ENCODE assay signal across 9 cellular contexts in genomic region chr6:56708810-56709597, GRCh38.
DNase-seq lines count a peak whose midpoint lies in the region; ATAC-seq and TF ChIP-seq lines count a peak whose summit lies in the region.
"Had no signal": no experiment of that assay in that cellular context is flagged by ENCODE, and none has a peak within 500 bp of the region (broad histone marks: within the 10 kb centered on the region; RNA-seq: fewer than 3 reads in every experiment).

No MANE protein-coding gene starts in this region.

- CTCF ChIA-PET in Calu3 (lab: Charles Lee), result interaction anchor here (0.6 to 1.6 kb wide), 10 partner anchors 10 to 143 kb away, joined by 3 to 15 read pairs (median 4); no protein-coding TSS in a partner anchor
- CTCF ChIA-PET in OCI-LY7 (lab: Charles Lee; ENCODE audit: unreplicated experiment), result interaction anchor here (1.3 kb wide), 1 partner anchor 144 kb away, joined by 3 read pairs; no protein-coding TSS in a partner anchor

- intact Hi-C loops in Calu3 (cut with micrococcal nuclease; ENCODE audit: unreplicated experiment) (loop anchor here (1.0 to 2.0 kb wide), 2 partner anchors 48 to 142 kb away; no protein-coding TSS in a partner anchor), OCI-LY7 (cut with micrococcal nuclease; ENCODE audit: unreplicated experiment) (loop anchor here (1.0 kb wide), 1 partner anchor 142 kb away; no protein-coding TSS in a partner anchor), dorsolateral prefrontal cortex (cut with DNase I) (loop anchor here (2.0 to 5.0 kb wide), 3 partner anchors 48 to 142 kb away; no protein-coding TSS in a partner anchor), mucosa of descending colon (cut with DNase I, micrococcal nuclease) (loop anchor here in 1 of 2 donors (2.0 kb wide), 1 partner anchor 48 kb away; no protein-coding TSS in a partner anchor), lower leg skin (cut with DNase I; ENCODE audit: low total_unique reads) (loop anchor here (10.0 kb wide), 1 partner anchor 344 kb away; no protein-coding TSS in a partner anchor)

- POLR2A ChIA-PET in OCI-LY7 (lab: Charles Lee), result interaction anchor here (0.6 to 1.6 kb wide), 2 partner anchors 16 to 136 kb away, joined by 3 to 11 read pairs; no protein-coding TSS in a partner anchor

- TF ChIP-seq CTCF in Calu3 (IDR thresholded peaks at IDR 0.05; ENCODE audit: unreplicated experiment) (peak; percentile 35), OCI-LY7 (conservative IDR thresholded peaks at IDR 0.05; ENCODE audit: low read length) (peak; percentile 86), dorsolateral prefrontal cortex (IDR thresholded peaks at IDR 0.05 in 54 of 56, conservative IDR thresholded peaks at IDR 0.05 in 2 of 56; ENCODE audit: low read depth in 1 of 56, partially characterized antibody in 56 of 56) (peak; percentile 46 to 88 (median 73)), mucosa of descending colon (IDR thresholded peaks at IDR 0.05) (peak; percentile 25), lower leg skin (IDR thresholded peaks at IDR 0.05) (peak in 1 of 3 donors; percentile 9)

- BruUV-seq in Calu3 (replicated peaks; lab: Mats Ljungman, UMichigan) (no TSS peak), OCI-LY7 (replicated peaks; lab: Mats Ljungman, UMichigan) (no TSS peak)

- no peak overlapping the region for H3K4me3 ChIP-seq in OCI-LY7 (ENCODE audit: low read depth, low read length, poor library complexity, severe bottlenecking)
- H3K4me3 ChIP-seq in dorsolateral prefrontal cortex, result peak overlapping the region in 8 of 59 donors; percentile 0 to 20 (median 11)
- no peak overlapping the region for H3K4me3 ChIP-seq in mucosa of descending colon
- H3K4me3 ChIP-seq in lower leg skin (ENCODE audit: low read depth, poor library complexity, severe bottlenecking), result no peak overlapping the region

- H3K27me3 Mint-ChIP-seq in Calu3 (ENCODE audit: unreplicated experiment), result no peaks in the 10 kb centered on the region

- H3K79me2 ChIP-seq in OCI-LY7 (ENCODE audit: insufficient read depth, low read depth, low read length), result no peaks in the 10 kb centered on the region

- H3K4me1 ChIP-seq in OCI-LY7 (ENCODE audit: insufficient read depth, low read length, poor library complexity, severe bottlenecking) (no peaks in the 10 kb centered on the region), mucosa of descending colon (ENCODE audit: low read depth) (no peaks in the 10 kb centered on the region)

- no peaks in the 10 kb centered on the region for H4K20me1 ChIP-seq in OCI-LY7 (ENCODE audit: insufficient read depth, low read length)

- H3K4me3 Mint-ChIP-seq in Calu3 (ENCODE audit: low read depth, unreplicated experiment), result peak overlapping the region; percentile 5

- no peak for DNase-seq in Calu3
- DNase-seq in OCI-LY7 (ENCODE audit: low spot score), result peak; percentile 54
- DNase-seq in dorsolateral prefrontal cortex, result no peak
- DNase-seq in mucosa of descending colon, result no peak
- DNase-seq in lower leg skin (ENCODE audit: low spot score in 2 of 2), result no peak
- DNase-seq in mesenteric fat pad (ENCODE audit: low spot score), result no peak
- DNase-seq: naive B cell had no signal

- no peak overlapping the region for H3K4me2 ChIP-seq in OCI-LY7 (ENCODE audit: low read length)

- TF ChIP-seq POLR2A in lower leg skin (IDR thresholded peaks at IDR 0.05), result no peak

- peak overlapping the region; percentile 52 for H3K27ac Mint-ChIP-seq in Calu3 (ENCODE audit: unreplicated experiment)

- WGBS in lower leg skin, 2 donors, result 34 to 42% methylated on average over 4 of the region's 4 CpGs

- H3K4me1 Mint-ChIP-seq in Calu3 (ENCODE audit: low read depth, unreplicated experiment), result peaks cover 36% of the 10 kb centered on the region
- H3K4me1 Mint-ChIP-seq: naive B cell had no signal

- no peak overlapping the region for H2AFZ ChIP-seq in OCI-LY7 (ENCODE audit: low read length)

- H3K36me3 ChIP-seq in OCI-LY7 (ENCODE audit: insufficient read depth, low read length), result no peaks in the 10 kb centered on the region
- H3K36me3 ChIP-seq in mucosa of descending colon (ENCODE audit: low read depth), result no peaks in the 10 kb centered on the region

- H3K9me3 Mint-ChIP-seq in Calu3 (ENCODE audit: low read depth, unreplicated experiment), result no peaks in the 10 kb centered on the region
- H3K9me3 Mint-ChIP-seq: naive B cell had no signal

- H3K27me3 ChIP-seq in dorsolateral prefrontal cortex, result no peaks in the 10 kb centered on the region

- ATAC-seq in HG03378 (IDR thresholded peaks at IDR 0.05; ENCODE audit: unreplicated experiment), result peak; percentile 62
- ATAC-seq in mucosa of descending colon, result peak; percentile 43
- no peak for ATAC-seq in HG03342 (IDR thresholded peaks at IDR 0.05; ENCODE audit: unreplicated experiment)

- H3K9me3 ChIP-seq in OCI-LY7 (ENCODE audit: low read length) (no peaks in the 10 kb centered on the region), mucosa of descending colon (no peaks in the 10 kb centered on the region)

- H3K36me3 Mint-ChIP-seq in Calu3 (ENCODE audit: insufficient read depth, unreplicated experiment), result no peaks in the 10 kb centered on the region
- H3K36me3 Mint-ChIP-seq: naive B cell had no signal

- no peaks in the 10 kb centered on the region for H3K9me2 ChIP-seq in OCI-LY7 (ENCODE audit: insufficient read depth, low read length)

- H3K27ac ChIP-seq in OCI-LY7 (ENCODE audit: low read depth, low read length, poor library complexity, severe bottlenecking) (no peak overlapping the region), dorsolateral prefrontal cortex (peak overlapping the region; percentile 40 to 95 (median 88))
